12 cellular contexts compared by ENCODE assay signal in genomic region chr5:96743805-96744559, GRCh38.
A peak's percentile ranks its signal among the peaks of the same experiment; 100 is the strongest.
DNase-seq lines count a peak whose midpoint lies in the region; ATAC-seq and TF ChIP-seq lines count a peak whose summit lies in the region.
"Had no signal": no experiment of that assay in that cellular context is flagged by ENCODE, and none has a peak within 500 bp of the region (broad histone marks: within the 10 kb centered on the region; RNA-seq: fewer than 3 reads in every experiment).

No MANE protein-coding gene starts in this region.

- no peaks in the 10 kb centered on the region for H3K27me3 ChIP-seq in CD8-positive, alpha-beta memory T cell (ENCODE audit: insufficient read depth, low read length, poor library complexity, severe bottlenecking)
- no peaks in the 10 kb centered on the region for H3K27me3 ChIP-seq in IMR-90 (ENCODE audit: control insufficient read depth, insufficient read depth, low read length)
- H3K27me3 ChIP-seq in sigmoid colon, result no peaks in the 10 kb centered on the region

- H3K23ac ChIP-seq in IMR-90 (ENCODE audit: low read depth, low read length), result no peak overlapping the region

- peaks cover 4 to 19% of the 10 kb centered on the region in 2 experiments; a peak in 3 of 4 replicates for H3K79me1 ChIP-seq in IMR-90 (ENCODE audit: low read depth in 1 of 2, low read length in 2 of 2)

- H2BK120ac ChIP-seq in IMR-90 (ENCODE audit: low read depth, low read length), result no peak overlapping the region

- H4K91ac ChIP-seq in IMR-90 (ENCODE audit: insufficient read depth, low read depth, low read length), result no peak overlapping the region

- no peak for TF ChIP-seq RAD21 in IMR-90 (IDR thresholded peaks at IDR 0.05; ENCODE audit: low read length)

- H3K9me3 Mint-ChIP-seq in CD8-positive, alpha-beta memory T cell, result no peaks in the 10 kb centered on the region
- H3K9me3 Mint-ChIP-seq in endothelial cell (ENCODE audit: unreplicated experiment), result no peaks in the 10 kb centered on the region

- peak overlapping the region; percentile 15; the same call in 1 of the 2 replicates for H4K5ac ChIP-seq in IMR-90 (ENCODE audit: low read depth, low read length)

- H3K27ac ChIP-seq in CD8-positive, alpha-beta memory T cell (ENCODE audit: low read depth, low read length), result no peak overlapping the region
- H3K27ac ChIP-seq in IMR-90 (ENCODE audit: insufficient read depth, low read length) (no peak overlapping the region), sigmoid colon (peak overlapping the region; percentile 35 to 67 (median 56))

- peaks cover 69% of the 10 kb centered on the region for H3K36me3 ChIP-seq in CD8-positive, alpha-beta memory T cell (ENCODE audit: insufficient read depth, low read length)
- H3K36me3 ChIP-seq in IMR-90 (ENCODE audit: control insufficient read depth, insufficient read depth, low read length) (peaks cover 47% of the 10 kb centered on the region), sigmoid colon (peaks cover 19 to 95% (median 41%) of the 10 kb centered on the region in 4 donors)

- H3K4me3 ChIP-seq in CD8-positive, alpha-beta memory T cell (ENCODE audit: low read length), result no peak overlapping the region
- H3K4me3 ChIP-seq in IMR-90 (ENCODE audit: insufficient read depth, low read depth, low read length), result no peak overlapping the region
- no peak overlapping the region for H3K4me3 ChIP-seq in sigmoid colon
- H3K4me3 ChIP-seq: skin epidermis had no signal

- H3K4me2 ChIP-seq in IMR-90 (ENCODE audit: low read depth, low read length), result no peak overlapping the region

- intact Hi-C loops in IMR-90 (cut with micrococcal nuclease) (no loop called here), sigmoid colon (cut with DNase I) (no loop called here)

- peaks cover 9 to 96% (median 25%) of the 10 kb centered on the region in 3 donors for H3K36me3 Mint-ChIP-seq in CD8-positive, alpha-beta memory T cell
- H3K36me3 Mint-ChIP-seq in endothelial cell (ENCODE audit: low read depth, unreplicated experiment), result peaks cover 46% of the 10 kb centered on the region

- no peak overlapping the region; the same call in 1 of the 2 replicates for H2AK5ac ChIP-seq in IMR-90 (ENCODE audit: low read depth, low read length)

- no TSS peak for BruUV-seq in IMR-90 (replicated peaks; lab: Mats Ljungman, UMichigan)

- dilution Hi-C loops in IMR-90 (cut with HindIII; ENCODE audit: low sequenced_read_pairs, unreplicated experiment), result no loop called here

- no peaks in the 10 kb centered on the region for H3K4me1 ChIP-seq in CD8-positive, alpha-beta memory T cell (ENCODE audit: insufficient read depth, low read length)
- H3K4me1 ChIP-seq in IMR-90 (ENCODE audit: control insufficient read depth, insufficient read depth, low read length) (peaks cover 6% of the 10 kb centered on the region), sigmoid colon (peaks cover 0 to 54% (median 34%) of the 10 kb centered on the region in 4 donors)

- TF ChIP-seq EP300 in sigmoid colon (IDR thresholded peaks at IDR 0.05), result no peak

- no peaks in the 10 kb centered on the region for H3K27me3 Mint-ChIP-seq in CD8-positive, alpha-beta memory T cell
- H3K27me3 Mint-ChIP-seq in endothelial cell (ENCODE audit: unreplicated experiment), result peaks cover 1% of the 10 kb centered on the region

- WGBS in IMR-90 (ENCODE audit: extremely low coverage in 2 of 2, insufficient read length in 1 of 2), 2 experiments, result no CpG with 5 or more reads among the region's 9 CpGs
- 75 to 85% methylated on average over 9 of the region's 9 CpGs for WGBS in sigmoid colon, 2 donors

- H3K9ac ChIP-seq in IMR-90 (ENCODE audit: low read depth, low read length), result no peak overlapping the region

- 0 out of 2 replicates have a peak, but pooled peaks cover 4% of the 10 kb centered on the region for H3K9me1 ChIP-seq in IMR-90 (ENCODE audit: insufficient read depth, low read length)

- ATAC-seq in IMR-90 (ENCODE audit: low read depth) (no peak), GM18868 (IDR thresholded peaks at IDR 0.05; ENCODE audit: unreplicated experiment) (no peak), GM18858 (IDR thresholded peaks at IDR 0.05; ENCODE audit: unreplicated experiment) (no peak)

- H3K18ac ChIP-seq in IMR-90 (ENCODE audit: low read depth, low read length), result peak overlapping the region; percentile 11; the same call in 1 of the 2 replicates

- no peaks in the 10 kb centered on the region for H4K20me1 ChIP-seq in IMR-90 (ENCODE audit: insufficient read depth, low read length)

- no peak overlapping the region for H2BK20ac ChIP-seq in IMR-90 (ENCODE audit: low read depth, low read length)

- no peak for TF ChIP-seq CTCF in IMR-90 (conservative IDR thresholded peaks at IDR 0.05; ENCODE audit: low read depth, low read length)
- TF ChIP-seq CTCF in endothelial cell (IDR thresholded peaks at IDR 0.05; ENCODE audit: unreplicated experiment), result no peak
- TF ChIP-seq CTCF in sigmoid colon (IDR thresholded peaks at IDR 0.05), result no peak

- POLR2A ChIA-PET in CD8-positive, alpha-beta memory T cell (lab: Charles Lee), result interaction anchor here (1.2 kb wide), 1 partner anchor 9 kb away, joined by 3 read pairs; no protein-coding TSS in a partner anchor
- POLR2A ChIA-PET in IMR-90 (lab: Charles Lee; ENCODE audit: unreplicated experiment), result no interaction called here

- 0 out of 4 replicates have a peak overlapping the region, but pooled peaks of 1 of the 2 experiments have one; percentile 76 for H4K8ac ChIP-seq in IMR-90 (ENCODE audit: low read depth in 2 of 2, low read length in 2 of 2)

- H3K4me3 Mint-ChIP-seq in CD8-positive, alpha-beta memory T cell, result no peak overlapping the region
- H3K4me3 Mint-ChIP-seq in endothelial cell (ENCODE audit: unreplicated experiment), result no peak overlapping the region

- CTCF ChIA-PET in CD8-positive, alpha-beta memory T cell (lab: Charles Lee), result interaction anchor here (0.8 to 1.6 kb wide), 2 partner anchors 9 to 419 kb away, joined by 3 to 10 read pairs; no protein-coding TSS in a partner anchor
- CTCF ChIA-PET in IMR-90 (lab: Yijun Ruan, JAX), result no interaction called here

- peak overlapping the region in 6 of 8 donors; percentile 1 to 79 (median 55) for H3K27ac Mint-ChIP-seq in CD8-positive, alpha-beta memory T cell
- peak overlapping the region; percentile 33 for H3K27ac Mint-ChIP-seq in endothelial cell (ENCODE audit: unreplicated experiment)

- no peak overlapping the region; the same call in 1 of the 2 replicates for H3K14ac ChIP-seq in IMR-90 (replicated peaks; ENCODE audit: low read depth, low read length)

- H3K4me1 Mint-ChIP-seq in CD8-positive, alpha-beta memory T cell, result no peaks in the 10 kb centered on the region
- no peaks in the 10 kb centered on the region for H3K4me1 Mint-ChIP-seq in endothelial cell (ENCODE audit: unreplicated experiment)

- peak overlapping the region; percentile 30 for H2AK9ac ChIP-seq in IMR-90 (replicated peaks; ENCODE audit: low read depth, low read length, poor library complexity)

- H2BK15ac ChIP-seq in IMR-90 (ENCODE audit: low read depth, low read length), result no peak overlapping the region; the same call in 2 of the 3 replicates

- H2BK5ac ChIP-seq in IMR-90 (ENCODE audit: low read depth, low read length, poor library complexity, severe bottlenecking), result peak overlapping the region; percentile 50

- TF ChIP-seq POLR2A in IMR-90 (IDR thresholded peaks at IDR 0.05; ENCODE audit: low read depth, low read length), result no peak
- no peak for TF ChIP-seq POLR2A in sigmoid colon (IDR thresholded peaks at IDR 0.05)

- no peak overlapping the region; the same call in 1 of the 2 replicates for H3K4ac ChIP-seq in IMR-90 (ENCODE audit: low read depth, low read length)

- H2AFZ ChIP-seq in IMR-90 (replicated peaks; ENCODE audit: low read length, poor library complexity), result no peak overlapping the region

- H3K9me3 ChIP-seq in CD8-positive, alpha-beta memory T cell (ENCODE audit: low read length), result no peaks in the 10 kb centered on the region
- H3K9me3 ChIP-seq in IMR-90 (ENCODE audit: control insufficient read depth, insufficient read depth, low read length) (no peaks in the 10 kb centered on the region), sigmoid colon (no peaks in the 10 kb centered on the region)

- in situ Hi-C loops in IMR-90 (cut with MboI; ENCODE audit: low sequenced_read_pairs), result loop anchor here (10.0 kb wide), 2 partner anchors 129 to 399 kb away; no protein-coding TSS in a partner anchor

- H3K56ac ChIP-seq in IMR-90 (ENCODE audit: extremely low read depth, insufficient read depth, low read length), result no peak overlapping the region

- DNase-seq in CD8-positive, alpha-beta memory T cell, result no peak
- DNase-seq in IMR-90 (no peak), endothelial cell (ENCODE audit: low spot score) (no peak), sigmoid colon (no peak), AG08396 (ENCODE audit: low spot score) (no peak)
- DNase-seq: activated CD4-positive, alpha-beta T cell treated with anti-CD3 and anti-CD28 coated beads, Interleukin-2, amount 50 U/mL, for 4 hours; KBM-7; NCI-H2081; stimulated activated CD8-positive, alpha-beta memory T cell treated with anti-CD3 and anti-CD28 coated beads, Interleukin-4, amount 100 ng/mL, for 48 hours had no signal

TF ChIP-seq in IMR-90, 13 proteins besides CTCF, POLR2A, EP300 and RAD21:
- TF ChIP-seq MAZ (IDR thresholded peaks at IDR 0.05; ENCODE audit: borderline replicate concordance, low read depth, low read length) (no peak), RFX5 (IDR thresholded peaks at IDR 0.05; ENCODE audit: low read depth, low read length) (no peak), BHLHE40 (IDR thresholded peaks at IDR 0.05; ENCODE audit: low read depth, low read length) (no peak), FOS (IDR thresholded peaks at IDR 0.05; ENCODE audit: low read depth, low read length) (no peak), CHD1 (IDR thresholded peaks at IDR 0.05; ENCODE audit: low read depth, low read length) (no peak), CEBPB (IDR thresholded peaks at IDR 0.05; ENCODE audit: low read depth, low read length) (no peak), NFE2L2 (IDR thresholded peaks at IDR 0.05; ENCODE audit: low read depth, low read length) (no peak), MXI1 (IDR thresholded peaks at IDR 0.05; ENCODE audit: borderline replicate concordance, low read depth, low read length) (no peak)

Comparison
In these comparisons a context has a peak if more than half of its experiments do, and no peak if none do; other contexts are left out.
1. H3K27ac ChIP-seq: peak in sigmoid colon (4 of 4); none in CD8-positive, alpha-beta memory T cell (single experiment) and IMR-90 (single experiment).